Comparison of ENCODE assay signal across 1 cellular context in genomic region chr1:168098534-168099313, GRCh38.
TF ChIP-seq lines count a peak whose summit lies in the region.

No MANE protein-coding gene starts in this region.

TF ChIP-seq in HepG2, 621 proteins besides CTCF, POLR2A, EP300 and RAD21:
- TF ChIP-seq ARNTL (CRISPR knock-in tag; IDR thresholded peaks at IDR 0.05) = no peak
- no peak for TF ChIP-seq GMEB1 (CRISPR knock-in tag; IDR thresholded peaks at IDR 0.05; ENCODE audit: borderline replicate concordance)
- TF ChIP-seq ISL2 (CRISPR knock-in tag; IDR thresholded peaks at IDR 0.05) = no peak
- TF ChIP-seq TBX3 (IDR thresholded peaks at IDR 0.05; ENCODE audit: borderline replicate concordance) = no peak
- TF ChIP-seq CREB1 (IDR thresholded peaks at IDR 0.05) = no peak
- TF ChIP-seq CREB1 (CRISPR knock-in tag; IDR thresholded peaks at IDR 0.05) = no peak
- no peak for TF ChIP-seq ZKSCAN8 (CRISPR knock-in tag; IDR thresholded peaks at IDR 0.05; ENCODE audit: borderline replicate concordance)
- no peak for TF ChIP-seq ZNF3 (CRISPR knock-in tag; IDR thresholded peaks at IDR 0.05)
- no peak for TF ChIP-seq KLF11 (CRISPR knock-in tag; IDR thresholded peaks at IDR 0.05)
- no peak for TF ChIP-seq ZNF234 (CRISPR knock-in tag; conservative IDR thresholded peaks at IDR 0.05)
- TF ChIP-seq NFATC3 (CRISPR knock-in tag; IDR thresholded peaks at IDR 0.05) = no peak
- no peak for TF ChIP-seq HDAC2 (CRISPR knock-in tag; IDR thresholded peaks at IDR 0.05)
- TF ChIP-seq IKZF5 (CRISPR knock-in tag; IDR thresholded peaks at IDR 0.05) = no peak
- no peak for TF ChIP-seq ZKSCAN1 (IDR thresholded peaks at IDR 0.05; ENCODE audit: low read length)
- no peak for TF ChIP-seq PBX3 (CRISPR knock-in tag; IDR thresholded peaks at IDR 0.05; ENCODE audit: borderline replicate concordance)
